ENCODE assay signal across 19 cellular contexts in genomic region chr16:10661737-10662136, GRCh38. TPM values are rescaled to one million over a fixed set of nuclear protein-coding genes. Genes with fewer than 3 reads are reported as not detected.
"Had no signal": no experiment of that assay in that cellular context is flagged by ENCODE, and none has a peak within 500 bp of the region (broad histone marks: within the 10 kb centered on the region; RNA-seq: fewer than 3 reads in every experiment).

No MANE protein-coding gene starts in this region.

- H3K9me3 ChIP-seq: MG63 had no signal

- H3K27ac Mint-ChIP-seq: IgD-negative memory B cell had no signal

- ATAC-seq: SK-N-SH treated with all-trans-retinoic acid at 6 μM for 48 hours had no signal

- H3K36me3 ChIP-seq: MG63 had no signal

- H3K4me3 ChIP-seq: MG63 had no signal

- H3K36me3 Mint-ChIP-seq: IgD-negative memory B cell had no signal

- H3K9me3 Mint-ChIP-seq: IgD-negative memory B cell had no signal

- DNase-seq: Karpas-422, KBM-7, MG63, NCI-H1092, NCI-H1105 treated with DMSO at 0.1 percent for 48 hours, NCI-H1417 treated with DMSO at 0.1 percent for 48 hours, NCI-H146, NCI-H1930, NCI-H2081, NCI-H2107, NCI-H2227 treated with DMSO at 0.1 percent for 48 hours, NCI-H524, NCI-H526 treated with DMSO at 0.1 percent for 48 hours, NCI-H748 treated with DMSO at 0.1 percent for 48 hours, SHP77 had no signal

- H3K4me3 Mint-ChIP-seq: IgD-negative memory B cell had no signal

- FAIRE-seq: RCC 7860 had no signal

RNA-seq across cellular contexts. Expression of gene TEKT5, which starts 33.0 kb away (rescaled TPM):
- total RNA-seq: NCI-H460 had no signal
- polyA plus RNA-seq: IgD-negative memory B cell had no signal
